Comparison of ENCODE assay signal across 28 cellular contexts in genomic region chr1:59249738-59250137, GRCh38. TPM values are rescaled to one million over a fixed set of nuclear protein-coding genes. Genes with fewer than 3 reads are reported as not detected.
DNase-seq lines count a peak whose midpoint lies in the region; ATAC-seq, FAIRE-seq and TF ChIP-seq lines count a peak whose summit lies in the region.
"Had no signal": no experiment of that assay in that cellular context is flagged by ENCODE, and none has a peak within 500 bp of the region (broad histone marks: within the 10 kb centered on the region; RNA-seq: fewer than 3 reads in every experiment).

No MANE protein-coding gene starts in this region.

- no peaks in the 10 kb centered on the region for H3K27me3 ChIP-seq in bronchial epithelial cell (ENCODE audit: control insufficient read depth, insufficient read depth, low read length)
- H3K27me3 ChIP-seq: BE2C, suprapubic skin had no signal

- DNase-seq in bronchial epithelial cell (ENCODE audit: low read depth): no peak
- peak; percentile 22 for DNase-seq in fibroblast of villous mesenchyme (ENCODE audit: low read depth)
- DNase-seq in midbrain (lab: John Stamatoyannopoulos, UW): peak; percentile 59
- peak; percentile 23 for DNase-seq in superior temporal gyrus (ENCODE audit: extremely low spot score)
- no peak for DNase-seq in HTR-8/SVneo (ENCODE audit: insufficient read length, low spot score)
- DNase-seq in stimulated activated CD4-positive, alpha-beta T cell treated with anti-CD3 and anti-CD28 coated beads, Interleukin-15, amount 100 ng/mL, for 24 hours: no peak
- DNase-seq: activated CD4-positive, alpha-beta T cell treated with anti-CD3 and anti-CD28 coated beads, Interleukin-2, amount 10 ng/mL, durations not matched to agents 24 days and 14 days; activated T-cell treated with anti-CD3 and anti-CD28 coated beads, Interleukin-2, amount 50 U/mL, for 4 hours; BE2C; effector memory CD4-positive, alpha-beta T cell; foreskin melanocyte; H9; immature natural killer cell; naive B cell; NCI-H1092 treated with DMSO at 0.1 percent for 48 hours; NCI-H187 treated with DMSO at 0.1 percent for 48 hours; NCI-H526; retina; SIG-M5; stimulated activated CD4-positive, alpha-beta T cell treated with anti-CD3 and anti-CD28 coated beads, Interleukin-4, amount 100 ng/mL, for 24 hours; SW 1271; T1000 had no signal

- TF ChIP-seq CTCF in bronchial epithelial cell (IDR thresholded peaks at IDR 0.05; ENCODE audit: insufficient read depth, low read length, severe bottlenecking): no peak
- no peak for TF ChIP-seq CTCF in fibroblast of villous mesenchyme (IDR thresholded peaks at IDR 0.05; ENCODE audit: insufficient read depth, low read depth, low read length)

- H3K36me3 ChIP-seq in bronchial epithelial cell (ENCODE audit: control insufficient read depth, insufficient read depth, low read length): no peaks in the 10 kb centered on the region
- H3K36me3 ChIP-seq: BE2C, suprapubic skin had no signal

- FAIRE-seq in bronchial epithelial cell (lab: Jason Lieb, UNC) (peak; percentile 72), HTR-8/SVneo (lab: Jason Lieb, UNC) (no peak)
- FAIRE-seq: colon had no signal

- H3K4me3 ChIP-seq in bronchial epithelial cell (ENCODE audit: low read depth, low read length): no peak overlapping the region
- no peak overlapping the region for H3K4me3 ChIP-seq in fibroblast of villous mesenchyme (ENCODE audit: low read depth, low read length)
- H3K4me3 ChIP-seq: suprapubic skin had no signal

- ATAC-seq in GM18511 (IDR thresholded peaks at IDR 0.05; ENCODE audit: unreplicated experiment) (no peak), GM21737 (IDR thresholded peaks at IDR 0.05; ENCODE audit: unreplicated experiment) (no peak)
- ATAC-seq: activated T-cell treated with anti-CD3 and anti-CD28 coated beads, Interleukin-2, amount 50 U/mL, for 4 hours; left lobe of liver; stimulated activated effector memory CD8-positive, alpha-beta T cell treated with anti-CD3 and anti-CD28 coated beads, Interleukin-12 subunit alpha, Interleukin-12 subunit beta, amount 100 ng/mL, for 72 hours had no signal

RNA-seq across cellular contexts. Expression of gene FGGY, which starts 47.2 kb away (rescaled TPM):
- total RNA-seq in bronchial epithelial cell: 20.0 and 35.1 TPM in 2 replicates
- 11.7 and 13.2 TPM in 2 replicates for total RNA-seq in fibroblast of villous mesenchyme

Comparison
In these comparisons a context has a peak if more than half of its experiments do, and no peak if none do; other contexts are left out.
1. DNase-seq: peak in fibroblast of villous mesenchyme (single experiment), midbrain (single experiment) and superior temporal gyrus (single experiment); none in bronchial epithelial cell (single experiment), HTR-8/SVneo (single experiment) and stimulated activated CD4-positive, alpha-beta T cell treated with anti-CD3 and anti-CD28 coated beads, Interleukin-15, amount 100 ng/mL, for 24 hours (single experiment).